Comparison of ENCODE assay signal across 8 cellular contexts in genomic region chr1:227967815-227968214, GRCh38. TPM values are rescaled to one million over a fixed set of nuclear protein-coding genes. Genes with fewer than 3 reads are reported as not detected.
DNase-seq lines count a peak whose midpoint lies in the region; ATAC-seq, FAIRE-seq and TF ChIP-seq lines count a peak whose summit lies in the region.
"Not testable (repeated sequence)": the region's sequence is repeated elsewhere in the genome, so short reads cannot be mapped to it uniquely, and the experiment has no call there.
"Had no signal": no experiment of that assay in that cellular context is flagged by ENCODE, and none has a peak within 500 bp of the region (broad histone marks: within the 10 kb centered on the region; RNA-seq: fewer than 3 reads in every experiment).

No MANE protein-coding gene starts in this region.

- BruUV-seq in K562 (replicated peaks; lab: Mats Ljungman, UMichigan): not testable (repeated sequence)

- TF ChIP-seq CTCF in CD4-positive, alpha-beta T cell (IDR thresholded peaks at IDR 0.05): peak; percentile 8
- TF ChIP-seq CTCF in GM12874 (IDR thresholded peaks at IDR 0.05; ENCODE audit: insufficient read depth, low read depth, low read length): 0 out of 2 replicates have a peak, but pooled peaks have one; percentile 8
- peak; percentile 18 for TF ChIP-seq CTCF in HFF-Myc (IDR thresholded peaks at IDR 0.05; ENCODE audit: low read depth, low read length, missing control alignments)
- peak; percentile 29; the same call in 1 of the 2 replicates for TF ChIP-seq CTCF in OCI-LY1 (IDR thresholded peaks at IDR 0.05; ENCODE audit: low read length)
- peak; percentile 41 to 51 (median 45); a peak in 5 of 6 replicates for TF ChIP-seq CTCF in K562 (IDR thresholded peaks at IDR 0.05 in 2 of 3, conservative IDR thresholded peaks at IDR 0.05 in 1 of 3; ENCODE audit: insufficient read depth in 2 of 3, low read depth in 1 of 3, low read length in 3 of 3)
- TF ChIP-seq CTCF in fibroblast of mammary gland (conservative IDR thresholded peaks at IDR 0.05; ENCODE audit: control insufficient read depth, insufficient read depth, low read depth, low read length): peak; percentile 19
- TF ChIP-seq CTCF in osteoblast (IDR thresholded peaks at IDR 0.05; ENCODE audit: extremely low read depth, low read depth, low read length): not testable (repeated sequence)

- H3K27ac Mint-ChIP-seq in CD4-positive, alpha-beta T cell: not testable (repeated sequence)

- not testable (repeated sequence) for H4K20me1 ChIP-seq in OCI-LY1 (ENCODE audit: insufficient read depth, low read length); K562 (replicated peaks; ENCODE audit: control insufficient read depth, insufficient read depth, low read length); osteoblast (ENCODE audit: insufficient read depth, low read length)

- not testable (repeated sequence) for H3K9me3 ChIP-seq in CD4-positive, alpha-beta T cell (ENCODE audit: control insufficient read depth, low read length); OCI-LY1 (ENCODE audit: low read length); K562 (replicated peaks; ENCODE audit: control insufficient read depth, insufficient read depth, low read depth, low read length); osteoblast (ENCODE audit: low read depth, low read length)

- CTCF ChIA-PET in CD4-positive, alpha-beta T cell (lab: Charles Lee); K562 (lab: Yijun Ruan, JAX; ENCODE audit: low intra/inter-chr PET ratio): not testable (repeated sequence)

- in situ Hi-C loops in K562 (cut with MboI): not testable (repeated sequence)

- not testable (repeated sequence) for H3K4me1 Mint-ChIP-seq in CD4-positive, alpha-beta T cell (ENCODE audit: low read depth)

- H3K9ac ChIP-seq in OCI-LY1 (ENCODE audit: low read length); K562 (ENCODE audit: insufficient read depth in 1 of 2, low read depth in 2 of 2, low read length in 2 of 2): not testable (repeated sequence)

- TF ChIP-seq RAD21 in K562 (CRISPR knock-in tag; conservative IDR thresholded peaks at IDR 0.05 in 1 of 2, IDR thresholded peaks at IDR 0.05 in 1 of 2): peak in 1 of 2 experiments; percentile 37; a peak in 2 of 4 replicates

- H3K9me3 Mint-ChIP-seq in CD4-positive, alpha-beta T cell: not testable (repeated sequence)

- ATAC-seq in CD4-positive, alpha-beta T cell (ENCODE audit: poor library complexity); K562: not testable (repeated sequence)

- POLR2A ChIA-PET in CD4-positive, alpha-beta T cell (lab: Charles Lee): not testable (repeated sequence)
- POLR2A ChIA-PET in K562 (lab: Yijun Ruan, JAX): interaction anchor here (0.6 kb wide), 1 partner anchor 667 kb away, joined by 3 read pairs; no protein-coding TSS in a partner anchor

- intact Hi-C loops in CD4-positive, alpha-beta T cell (cut with DNase I, micrococcal nuclease); K562 (cut with micrococcal nuclease): not testable (repeated sequence)

- not testable (repeated sequence) for H3K4me3 Mint-ChIP-seq in CD4-positive, alpha-beta T cell

- H3K4me1 ChIP-seq in OCI-LY1 (ENCODE audit: insufficient read depth, low read length, severe bottlenecking); osteoblast (ENCODE audit: insufficient read depth, low read length): not testable (repeated sequence)
- H3K4me1 ChIP-seq in K562 (replicated peaks in 1 of 2; ENCODE audit: control insufficient read depth in 2 of 2, insufficient read depth in 2 of 2, low read length in 2 of 2): peaks cover 0 to 16% of the 10 kb centered on the region in 2 experiments; a peak in 2 of 5 replicates

- not testable (repeated sequence) for H3K36me3 Mint-ChIP-seq in CD4-positive, alpha-beta T cell (ENCODE audit: low read depth)

- not testable (repeated sequence) for H3K4me3 ChIP-seq in HFF-Myc (replicated peaks; ENCODE audit: low read depth, low read length); OCI-LY1 (ENCODE audit: low read depth, low read length, poor library complexity, severe bottlenecking); K562; fibroblast of mammary gland (ENCODE audit: control insufficient read depth, low read depth, low read length); osteoblast (ENCODE audit: insufficient read depth, low read length)

- not testable (repeated sequence) for H3K27me3 ChIP-seq in CD4-positive, alpha-beta T cell (ENCODE audit: control insufficient read depth, insufficient read depth, low read length); OCI-LY1 (ENCODE audit: insufficient read depth, low read length); K562 (ENCODE audit: control insufficient read depth in 2 of 2, insufficient read depth in 2 of 2, low read length in 2 of 2); osteoblast (ENCODE audit: insufficient read depth, low read length)

- H3K79me2 ChIP-seq in OCI-LY1 (ENCODE audit: insufficient read depth, low read length); K562 (ENCODE audit: control insufficient read depth, insufficient read depth, low read length); osteoblast (ENCODE audit: insufficient read depth, low read length): not testable (repeated sequence)

- not testable (repeated sequence) for H3K4me2 ChIP-seq in OCI-LY1 (ENCODE audit: low read length); K562 (ENCODE audit: insufficient read depth, low read length); osteoblast (ENCODE audit: insufficient read depth, low read length)

- not testable (repeated sequence) for H3K36me3 ChIP-seq in OCI-LY1 (ENCODE audit: insufficient read depth, low read length); K562 (ENCODE audit: control insufficient read depth, insufficient read depth, low read length); osteoblast (ENCODE audit: insufficient read depth, low read length)

- TF ChIP-seq EP300 in K562 (IDR thresholded peaks at IDR 0.05; ENCODE audit: low read length): not testable (repeated sequence)

- not testable (repeated sequence) for H3K27me3 Mint-ChIP-seq in CD4-positive, alpha-beta T cell

- H2AFZ ChIP-seq in OCI-LY1 (ENCODE audit: low read length); osteoblast (ENCODE audit: low read length): not testable (repeated sequence)
- H2AFZ ChIP-seq in K562 (ENCODE audit: low read depth, low read length): peak overlapping the region; percentile 66

- H3K27ac ChIP-seq in CD4-positive, alpha-beta T cell (ENCODE audit: low read depth, low read length); OCI-LY1 (ENCODE audit: low read depth, low read length, poor library complexity, severe bottlenecking); K562 (ENCODE audit: extremely low read depth, low read depth, low read length); osteoblast (ENCODE audit: low read depth, low read length): not testable (repeated sequence)

- not testable (repeated sequence) for H3K9me2 ChIP-seq in OCI-LY1 (ENCODE audit: low read depth, low read length)

- 50% methylated on average over 2 of the region's 5 CpGs for WGBS in K562 (ENCODE audit: insufficient coverage, low coverage, missing lambda C conversion rate)

- DNase-seq in CD4-positive, alpha-beta T cell; HFF-Myc (ENCODE audit: extremely low read depth, low read depth); K562 (ENCODE audit: extremely low read depth in 1 of 4, low spot score in 3 of 4): not testable (repeated sequence)
- DNase-seq in fibroblast of mammary gland (ENCODE audit: low read depth) (peak; percentile 41), osteoblast (ENCODE audit: insufficient read length, low spot score, missing footprints) (peak; percentile 43)

- FAIRE-seq in K562 (lab: Jason Lieb, UNC): not testable (repeated sequence)

- not testable (repeated sequence) for H3F3A ChIP-seq in OCI-LY1 (ENCODE audit: insufficient read depth, low read length)

- not testable (repeated sequence) for TF ChIP-seq POLR2A in K562 (conservative IDR thresholded peaks at IDR 0.05)

- not testable (repeated sequence) for H3K9me1 ChIP-seq in K562 (ENCODE audit: control insufficient read depth, insufficient read depth, low read length)

RNA-seq across cellular contexts. Expression of gene WNT9A, which starts 20.1 kb away (rescaled TPM):
- total RNA-seq in CD4-positive, alpha-beta T cell: not detected
- 0.44 and 0.51 TPM in 2 replicates for total RNA-seq in K562 (2011; cell fraction: chromatin; rRNA removed; ENCODE audit: low replicate concordance)
- total RNA-seq in K562 (2011; cell fraction: nucleolus; rRNA removed): 0.26 and 0.67 TPM in 2 replicates
- 0.37 and 0.61 TPM in 2 replicates for total RNA-seq in K562 (2011; cell fraction: nucleoplasm; rRNA removed)
- total RNA-seq in K562 (2014; rRNA removed) (0.04 TPM in 1 of 2 replicates, not detected in the other), K562 (2014; rRNA removed; fragmentation: Illumina TruSeq; extraction: Trizol) (0.04 TPM in 1 of 2 replicates, not detected in the other), K562 (2015; rRNA removed; fragmentation: Illumina TruSeq; extraction: Trizol) (not detected in 2 replicates), K562 (2021) (0.04 and 0.16 TPM in 2 replicates), osteoblast (0.36 and 0.88 TPM in 2 replicates)
- polyA plus RNA-seq in K562 (2011; rRNA removed) (0.10 and 0.12 TPM in 2 replicates), K562 (2014; fragmentation: Illumina TruSeq; extraction: Trizol) (0.03 and 0.07 TPM in 2 replicates), K562 (2014; fragmentation: Nextera tagmentation; extraction: Ambion mirVana) (not detected), K562 (2014; rRNA removed) (0.07 and 0.17 TPM in 2 replicates)
- 0.09 and 0.19 TPM in 2 replicates for polyA plus RNA-seq in K562 (2011; cell fraction: cytosol; rRNA removed)
- 0.30 and 0.39 TPM in 2 replicates for polyA plus RNA-seq in K562 (2011; cell fraction: nucleus; rRNA removed)
- polyA plus RNA-seq in K562 (2012): 0.12 and 0.19 TPM in 2 replicates
- 0.25 and 0.36 TPM in 2 replicates for polyA minus RNA-seq in K562 (2011; rRNA and poly(A)+ RNA removed)
- polyA minus RNA-seq in K562 (2011; cell fraction: cytosol; rRNA and poly(A)+ RNA removed): 0.46 TPM in 1 of 2 replicates, not detected in the other
- 0.11 and 0.13 TPM in 2 replicates for polyA minus RNA-seq in K562 (2011; cell fraction: nucleus; rRNA and poly(A)+ RNA removed)

RNA-seq across cellular contexts. Expression of gene WNT3A, which starts 39.0 kb away (rescaled TPM):
- under 1 TPM; 0.08 to 0.14 TPM for total RNA-seq in CD4-positive, alpha-beta T cell
- total RNA-seq in K562 (2011; cell fraction: chromatin; rRNA removed; ENCODE audit: low replicate concordance): not detected in 2 replicates
- not detected in 2 replicates for total RNA-seq in K562 (2011; cell fraction: nucleolus; rRNA removed)
- not detected in 2 replicates for total RNA-seq in K562 (2011; cell fraction: nucleoplasm; rRNA removed)
- not detected in 2 replicates for total RNA-seq in K562 (2014; rRNA removed)
- not detected in 2 replicates for total RNA-seq in K562 (2014; rRNA removed; fragmentation: Illumina TruSeq; extraction: Trizol)
- not detected in 2 replicates for total RNA-seq in K562 (2015; rRNA removed; fragmentation: Illumina TruSeq; extraction: Trizol)
- total RNA-seq in K562 (2021): not detected in 2 replicates
- not detected in 2 replicates for polyA plus RNA-seq in K562 (2011; rRNA removed)
- polyA plus RNA-seq in K562 (2011; cell fraction: cytosol; rRNA removed): not detected in 2 replicates
- polyA plus RNA-seq in K562 (2011; cell fraction: nucleus; rRNA removed): not detected in 2 replicates
- not detected in 2 replicates for polyA plus RNA-seq in K562 (2012)
- not detected in 2 replicates for polyA plus RNA-seq in K562 (2014; fragmentation: Illumina TruSeq; extraction: Trizol)
- polyA plus RNA-seq in K562 (2014; fragmentation: Nextera tagmentation; extraction: Ambion mirVana): not detected
- not detected in 2 replicates for polyA plus RNA-seq in K562 (2014; rRNA removed)
- not detected in 2 replicates for polyA minus RNA-seq in K562 (2011; rRNA and poly(A)+ RNA removed)
- not detected in 2 replicates for polyA minus RNA-seq in K562 (2011; cell fraction: cytosol; rRNA and poly(A)+ RNA removed)
- polyA minus RNA-seq in K562 (2011; cell fraction: nucleus; rRNA and poly(A)+ RNA removed): not detected in 2 replicates
- not detected in 2 replicates for total RNA-seq in osteoblast
- total RNA-seq: SJCRH30 had no signal
